22 cellular contexts compared by ENCODE assay signal in the genomic region with DNA sequence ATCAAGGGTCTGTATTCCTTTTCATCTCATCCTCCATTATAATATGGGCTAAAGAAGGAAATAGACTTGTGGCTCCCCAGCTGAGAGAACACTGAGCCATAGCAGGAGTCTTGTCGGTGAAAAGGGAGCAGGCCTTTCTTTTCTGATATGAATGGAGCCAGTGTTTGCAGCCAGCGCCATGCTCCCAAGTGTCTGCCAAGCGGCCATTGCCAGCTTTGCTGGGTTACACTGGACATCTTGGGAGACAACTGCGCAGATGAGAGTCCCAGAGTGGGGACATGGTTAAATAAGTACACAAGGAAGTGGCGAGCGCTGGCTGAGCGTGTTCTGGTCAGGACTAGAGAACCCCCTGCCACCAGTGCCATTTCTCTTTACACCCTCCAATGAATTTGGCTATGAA.
"Had no signal": no experiment of that assay in that cellular context is flagged by ENCODE, and none has a peak within 500 bp of the region (broad histone marks: within the 10 kb centered on the region; RNA-seq: fewer than 3 reads in every experiment).

No MANE protein-coding gene starts in this region.

- H3K36me3 Mint-ChIP-seq: activated CD4-positive, alpha-beta memory T cell treated with anti-CD3 and anti-CD28 coated beads for 36 hours; activated CD8-positive, alpha-beta memory T cell treated with anti-CD3 and anti-CD28 coated beads, Interleukin-2, amount 10 ng/mL, durations not matched to agents 7 days and 5 days; activated naive CD4-positive, alpha-beta T cell treated with anti-CD3 and anti-CD28 coated beads, Interleukin-2, amount 50 U/mL, for 24 hours; type B pancreatic cell had no signal

- H3K27me3 Mint-ChIP-seq: activated CD4-positive, alpha-beta memory T cell treated with anti-CD3 and anti-CD28 coated beads for 36 hours; activated naive CD4-positive, alpha-beta T cell treated with anti-CD3 and anti-CD28 coated beads, Interleukin-2, amount 50 U/mL, for 24 hours had no signal

- H3K36me3 ChIP-seq: adrenal gland, brain microvascular endothelial cell, gastrocnemius medialis, left ventricle myocardium inferior, pancreas had no signal

- H3K4me1 ChIP-seq: adrenal gland, gastrocnemius medialis, left ventricle myocardium inferior had no signal

- H3K9me3 Mint-ChIP-seq: activated CD4-positive, alpha-beta memory T cell treated with anti-CD3 and anti-CD28 coated beads for 36 hours; activated naive CD4-positive, alpha-beta T cell treated with anti-CD3 and anti-CD28 coated beads, Interleukin-2, amount 50 U/mL, for 24 hours; activated T-cell treated with anti-CD3 and anti-CD28 coated beads, Interleukin-2, amount 50 U/mL, for 4 hours; effector memory CD8-positive, alpha-beta T cell; nephron progenitor cell; type B pancreatic cell had no signal

- DNase-seq: activated CD4-positive, alpha-beta memory T cell treated with anti-CD3 and anti-CD28 coated beads for 36 hours; activated CD4-positive, alpha-beta T cell treated with anti-CD3 and anti-CD28 coated beads for 36 hours; activated CD8-positive, alpha-beta memory T cell treated with anti-CD3 and anti-CD28 coated beads, Interleukin-2, amount 10 ng/mL, durations not matched to agents 7 days and 5 days; activated effector memory CD4-positive, alpha-beta T cell treated with Interleukin-2 at 50 U/mL for 16 hours; activated T-cell treated with anti-CD3 and anti-CD28 coated beads, Interleukin-2, amount 50 U/mL, for 4 hours; adrenal gland; brain microvascular endothelial cell; effector memory CD8-positive, alpha-beta T cell; gastrocnemius medialis; kidney; left ventricle myocardium inferior; mesenchymal stem cell; nephron progenitor cell; pancreas; stimulated activated CD4-positive, alpha-beta T cell treated with anti-CD3 and anti-CD28 coated beads, Interleukin-15, amount 100 ng/mL, for 24 hours; stimulated activated CD4-positive, alpha-beta T cell treated with anti-CD3 and anti-CD28 coated beads, Interleukin-4, amount 100 ng/mL, for 24 hours; stimulated activated naive CD4-positive, alpha-beta T cell; T-helper 17 cell had no signal

- H3K4me3 ChIP-seq: adrenal gland, gastrocnemius medialis, left ventricle myocardium inferior, pancreas, skin epidermis had no signal

- H3K4me3 Mint-ChIP-seq: activated CD4-positive, alpha-beta memory T cell treated with anti-CD3 and anti-CD28 coated beads for 36 hours; activated CD4-positive, alpha-beta T cell treated with anti-CD3 and anti-CD28 coated beads for 36 hours; activated CD8-positive, alpha-beta memory T cell treated with anti-CD3 and anti-CD28 coated beads, Interleukin-2, amount 10 ng/mL, durations not matched to agents 7 days and 5 days; activated naive CD4-positive, alpha-beta T cell treated with anti-CD3 and anti-CD28 coated beads, Interleukin-2, amount 50 U/mL, for 24 hours; activated T-cell treated with anti-CD3 and anti-CD28 coated beads, Interleukin-2, amount 50 U/mL, for 4 hours; effector memory CD8-positive, alpha-beta T cell; nephron progenitor cell; T-helper 17 cell; type B pancreatic cell had no signal

- H3K27me3 ChIP-seq: adrenal gland, brain microvascular endothelial cell, gastrocnemius medialis, pancreas had no signal

- H3K27ac Mint-ChIP-seq: activated CD4-positive, alpha-beta memory T cell treated with anti-CD3 and anti-CD28 coated beads for 36 hours; activated CD4-positive, alpha-beta T cell treated with anti-CD3 and anti-CD28 coated beads for 36 hours; activated CD8-positive, alpha-beta memory T cell treated with anti-CD3 and anti-CD28 coated beads, Interleukin-2, amount 10 ng/mL, durations not matched to agents 7 days and 5 days; effector memory CD8-positive, alpha-beta T cell; nephron progenitor cell; T-helper 17 cell had no signal

- H3K9me3 ChIP-seq: adrenal gland, gastrocnemius medialis, left ventricle myocardium inferior, pancreas had no signal

- H3K27ac ChIP-seq: adrenal gland, brain microvascular endothelial cell, epithelial cell of prostate, gastrocnemius medialis, left ventricle myocardium inferior, pancreas, skin epidermis had no signal
